In the genomic region with DNA sequence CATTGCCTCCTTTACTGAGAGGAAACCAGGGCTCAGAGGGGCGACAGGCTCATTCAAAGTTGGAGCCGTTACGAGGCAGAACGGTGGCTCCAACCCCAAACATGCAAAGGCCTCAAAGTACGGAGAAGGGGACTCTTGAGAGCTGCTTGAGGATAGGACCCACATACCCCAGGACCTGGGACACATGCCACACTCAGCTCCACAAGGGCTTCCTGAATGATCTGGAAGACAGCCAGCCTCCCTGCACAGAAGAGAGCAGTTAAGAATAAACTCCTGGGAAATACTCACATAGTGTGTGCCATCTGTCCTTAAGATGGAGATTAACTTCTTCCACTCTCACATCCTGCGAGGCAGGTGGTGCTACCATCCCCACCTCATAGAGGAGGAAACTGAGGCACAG, we compare ENCODE assay signal across 17 cellular contexts. TPM values are rescaled to one million over a fixed set of nuclear protein-coding genes. Genes with fewer than 3 reads are reported as not detected.
DNase-seq lines count a peak whose midpoint lies in the region; ATAC-seq and TF ChIP-seq lines count a peak whose summit lies in the region.
"Had no signal": no experiment of that assay in that cellular context is flagged by ENCODE, and none has a peak within 500 bp of the region (broad histone marks: within the 10 kb centered on the region; RNA-seq: fewer than 3 reads in every experiment).

No MANE protein-coding gene starts in this region.

- no peaks in the 10 kb centered on the region for H3K9me2 ChIP-seq in PC-3 (replicated peaks; ENCODE audit: low read length)

- H3K36me3 ChIP-seq in PC-3 (ENCODE audit: low read depth, low read length) (peaks cover 13% of the 10 kb centered on the region; the same call in 1 of the 2 replicates), spleen (peaks cover 0 to 100% (median 18%) of the 10 kb centered on the region in 6 donors)

- H3K27ac ChIP-seq in PC-3 (ENCODE audit: low read length) (no peak overlapping the region), spleen (no peak overlapping the region)
- H3K27ac ChIP-seq: C4-2B had no signal

- H3K9ac ChIP-seq in PC-3 (ENCODE audit: low read length): no peak overlapping the region

- H2AFZ ChIP-seq in PC-3 (ENCODE audit: low read length): no peak overlapping the region

- POLR2A ChIA-PET in PC-3 (lab: Charles Lee; ENCODE audit: unreplicated experiment): no interaction called here

- BruUV-seq in PC-3 (replicated peaks; lab: Mats Ljungman, UMichigan): no TSS peak

- H3F3A ChIP-seq in PC-3 (ENCODE audit: low read length, unreplicated experiment): no peaks in the 10 kb centered on the region

- H3K79me2 ChIP-seq in PC-3 (ENCODE audit: low read length): no peaks in the 10 kb centered on the region

- H3K9me3 ChIP-seq in PC-3 (ENCODE audit: low read length): no peaks in the 10 kb centered on the region
- H3K9me3 ChIP-seq in spleen: no peaks in the 10 kb centered on the region
- H3K9me3 ChIP-seq: mucosa of descending colon had no signal

- peak; percentile 33; the same call in 1 of the 2 replicates for ATAC-seq in PC-3
- ATAC-seq: activated CD4-positive, alpha-beta T cell treated with anti-CD3 and anti-CD28 coated beads for 36 hours; mucosa of descending colon had no signal

- intact Hi-C loops in PC-3 (cut with micrococcal nuclease) (no loop called here), spleen (cut with DNase I; ENCODE audit: low total_unique reads) (no loop called here)

- no peaks in the 10 kb centered on the region for H4K20me1 ChIP-seq in PC-3 (ENCODE audit: low read length)

- CTCF ChIA-PET in PC-3 (lab: Charles Lee): no interaction called here

- H3K27me3 ChIP-seq in PC-3 (ENCODE audit: low read length): no peaks in the 10 kb centered on the region
- no peaks in the 10 kb centered on the region for H3K27me3 ChIP-seq in spleen (replicated peaks in 1 of 7)

- 48 to 74% (median 62%) methylated on average over 2 to 6 of the region's 6 CpGs for WGBS in spleen, 5 donors

- DNase-seq in Kasumi-1 (lab: John Stamatoyannopoulos, UW): peak; percentile 49 to 60
- no peak for DNase-seq in PC-3
- DNase-seq in fibroblast of mammary gland (ENCODE audit: low read depth): peak; percentile 28
- DNase-seq in pons (ENCODE audit: low spot score): peak; percentile 25
- no peak for DNase-seq in AG08396 (ENCODE audit: low spot score)
- DNase-seq in activated CD4-positive, alpha-beta T cell treated with anti-CD3 and anti-CD28 coated beads for 1 hour: no peak
- DNase-seq in spleen: no peak
- DNase-seq: activated CD4-positive, alpha-beta T cell treated with anti-CD3 and anti-CD28 coated beads for 36 hours; activated naive CD4-positive, alpha-beta T cell treated with anti-CD3 and anti-CD28 coated beads, Interleukin-2, amount 50 U/mL, for 16 hours; HCEC 1CT; immature natural killer cell; NCI-H1092; NCI-H526 treated with DMSO at 0.1 percent for 48 hours had no signal

- no peak overlapping the region for H3K4me2 ChIP-seq in PC-3 (ENCODE audit: low read length)

- TF ChIP-seq CTCF in PC-3 (conservative IDR thresholded peaks at IDR 0.05; ENCODE audit: low read depth, low read length) (no peak), fibroblast of mammary gland (conservative IDR thresholded peaks at IDR 0.05; ENCODE audit: control insufficient read depth, insufficient read depth, low read depth, low read length) (no peak), spleen (IDR thresholded peaks at IDR 0.05 in 8 of 11, conservative IDR thresholded peaks at IDR 0.05 in 3 of 11) (no peak)

- TF ChIP-seq POLR2A in spleen (IDR thresholded peaks at IDR 0.05): no peak

- no peaks in the 10 kb centered on the region for H3K4me1 ChIP-seq in PC-3 (ENCODE audit: insufficient read depth, low read length)
- H3K4me1 ChIP-seq in spleen: no peaks in the 10 kb centered on the region

- H3K4me3 ChIP-seq in PC-3 (ENCODE audit: low read length) (no peak overlapping the region), fibroblast of mammary gland (ENCODE audit: control insufficient read depth, low read depth, low read length) (no peak overlapping the region), spleen (no peak overlapping the region)
- H3K4me3 ChIP-seq: mucosa of descending colon had no signal

RNA-seq across cellular contexts. Expression of gene NXPH4, which starts 26.6 kb away (rescaled TPM):
- 10.7 and 15.1 TPM in 2 replicates for total RNA-seq in PC-3 (2014; rRNA removed)
- under 1 TPM in 3 of 7 donors, not detected in 4; 0.28 to 0.60 (median 0.54) TPM for total RNA-seq in spleen
- polyA plus RNA-seq in spleen: under 1 TPM; 0.11 to 0.19 (median 0.15) TPM
- polyA plus RNA-seq: immature natural killer cell had no signal

RNA-seq across cellular contexts. Expression of gene SHMT2, which starts 39.5 kb away (rescaled TPM):
- 210 and 263 TPM in 2 replicates for total RNA-seq in PC-3 (2014; rRNA removed)
- 10 to 100 TPM; 52.2 to 86.6 (median 63.8) TPM for total RNA-seq in spleen
- 10 to 100 TPM; 47.3 to 72.7 (median 57.8) TPM for polyA plus RNA-seq in spleen

RNA-seq across cellular contexts. Expression of gene LRP1-AS, which starts 42.6 kb away (rescaled TPM):
- total RNA-seq in PC-3 (2014; rRNA removed): not detected in 2 replicates
- total RNA-seq in spleen: not detected
- polyA plus RNA-seq in spleen: not detected
- total RNA-seq: activated CD4-positive, alpha-beta T cell treated with anti-CD3 and anti-CD28 coated beads for 36 hours; mucosa of descending colon; omental fat pad had no signal
- polyA plus RNA-seq: IgD-negative memory B cell, immature natural killer cell had no signal

Comparison
In these comparisons a context has a peak if more than half of its experiments do, and no peak if none do; other contexts are left out.
1. DNase-seq: peak in Kasumi-1 (2 of 2), fibroblast of mammary gland (single experiment) and pons (single experiment); none in PC-3 (single experiment), AG08396 (single experiment), activated CD4-positive, alpha-beta T cell treated with anti-CD3 and anti-CD28 coated beads for 1 hour (single experiment) and spleen (single experiment).